25 cellular contexts compared by ENCODE assay signal in genomic region chrX:105553118-105553517, GRCh38.
"Had no signal": no experiment of that assay in that cellular context is flagged by ENCODE, and none has a peak within 500 bp of the region (broad histone marks: within the 10 kb centered on the region; RNA-seq: fewer than 3 reads in every experiment).

No MANE protein-coding gene starts in this region.

- H3K4me1 ChIP-seq: body of pancreas, SJSA1 had no signal

- H3K36me3 ChIP-seq: cardiac muscle cell, SJSA1 had no signal

- H3K9me3 ChIP-seq: body of pancreas, SJSA1 had no signal

- H3K4me1 Mint-ChIP-seq: activated naive CD4-positive, alpha-beta T cell treated with anti-CD3 and anti-CD28 coated beads, Interleukin-2, amount 50 U/mL, for 24 hours; IgD-negative memory B cell; T-helper 17 cell had no signal

- H3K27ac Mint-ChIP-seq: activated CD8-positive, alpha-beta T cell treated with anti-CD3 and anti-CD28 coated beads, Interleukin-2, amount 10 ng/mL, durations not matched to agents 7 days and 5 days; activated naive CD4-positive, alpha-beta T cell treated with anti-CD3 and anti-CD28 coated beads, Interleukin-2, amount 50 U/mL, for 24 hours; IgD-negative memory B cell; T-helper 17 cell; WTC11 had no signal

- H3K27me3 Mint-ChIP-seq: activated naive CD4-positive, alpha-beta T cell treated with anti-CD3 and anti-CD28 coated beads, Interleukin-2, amount 50 U/mL, for 24 hours; IgD-negative memory B cell; T-helper 17 cell had no signal

- DNase-seq: activated CD4-positive, alpha-beta T cell treated with anti-CD3 and anti-CD28 coated beads for 48 hours; activated CD4-positive, alpha-beta T cell treated with anti-CD3 and anti-CD28 coated beads, Interleukin-2, amount 50 U/mL, for 4 hours; activated CD4-positive, CD25-positive, alpha-beta regulatory T cell treated with anti-CD3 and anti-CD28 coated beads, Interleukin-2, amount 50 U/mL, for 72 hours; activated CD8-positive, alpha-beta memory T cell treated with anti-CD3 and anti-CD28 coated beads, Interleukin-2, amount 50 U/mL, for 48 hours; activated CD8-positive, alpha-beta T cell treated with anti-CD3 and anti-CD28 coated beads, Interleukin-2, amount 10 ng/mL, durations not matched to agents 7 days and 5 days; activated T-cell treated with anti-CD3 and anti-CD28 coated beads, Interleukin-2, amount 50 U/mL, for 1 hour; aorta; body of pancreas; KG1; NCI-H1092; NCI-H1417; NCI-H1930; NCI-H510A treated with DMSO at 0.1 percent for 48 hours; NCI-H69; NK-92 treated with Interleukin-12 subunit alpha and Interleukin-12 subunit beta, amount 100 ng/mL, for 24 hours; RPMI8226; SHP77; T-helper 17 cell; T-helper 9 cell had no signal

- H3K36me3 Mint-ChIP-seq: activated naive CD4-positive, alpha-beta T cell treated with anti-CD3 and anti-CD28 coated beads, Interleukin-2, amount 50 U/mL, for 24 hours; IgD-negative memory B cell; WTC11 had no signal

- H3K4me3 Mint-ChIP-seq: activated CD8-positive, alpha-beta T cell treated with anti-CD3 and anti-CD28 coated beads, Interleukin-2, amount 10 ng/mL, durations not matched to agents 7 days and 5 days; activated naive CD4-positive, alpha-beta T cell treated with anti-CD3 and anti-CD28 coated beads, Interleukin-2, amount 50 U/mL, for 24 hours; IgD-negative memory B cell; T-helper 17 cell; WTC11 had no signal

- ATAC-seq: activated CD8-positive, alpha-beta T cell treated with anti-CD3 and anti-CD28 coated beads, Interleukin-2, amount 10 ng/mL, durations not matched to agents 7 days and 5 days; body of pancreas; Panc1; T-helper 17 cell; WTC11 had no signal

- H3K4me3 ChIP-seq: body of pancreas, cardiac muscle cell, SJSA1 had no signal

- H3K27me3 ChIP-seq: body of pancreas, cardiac muscle cell, SJSA1 had no signal

- H3K27ac ChIP-seq: body of pancreas, cardiac muscle cell, SJSA1 had no signal

- H3K9me3 Mint-ChIP-seq: activated naive CD4-positive, alpha-beta T cell treated with anti-CD3 and anti-CD28 coated beads, Interleukin-2, amount 50 U/mL, for 24 hours; WTC11 had no signal
